ENCODE assay signal across 9 cellular contexts in genomic region chr13:79749985-79750551, GRCh38.
DNase-seq lines count a peak whose midpoint lies in the region; ATAC-seq and TF ChIP-seq lines count a peak whose summit lies in the region.
"Had no signal": no experiment of that assay in that cellular context is flagged by ENCODE, and none has a peak within 500 bp of the region (broad histone marks: within the 10 kb centered on the region; RNA-seq: fewer than 3 reads in every experiment).

No MANE protein-coding gene starts in this region.

- H3K27ac Mint-ChIP-seq in type B pancreatic cell, result peak overlapping the region; percentile 9

- H3K27ac ChIP-seq in HUES64 (ENCODE audit: low read depth, low read length) (peak overlapping the region; percentile 42; the same call in 1 of the 2 replicates), left lung (peak overlapping the region in 1 of 2 donors; percentile 56)
- H3K27ac ChIP-seq: epithelial cell of prostate had no signal

- no peaks in the 10 kb centered on the region for H3K9me3 ChIP-seq in HUES64 (ENCODE audit: insufficient read depth, low read depth, low read length)
- no peaks in the 10 kb centered on the region for H3K9me3 ChIP-seq in left lung

- H3K4me1 ChIP-seq in HUES64 (ENCODE audit: insufficient read depth, low read length), result peaks cover 8% of the 10 kb centered on the region; the same call in 1 of the 2 replicates
- H3K4me1 ChIP-seq in left lung, result peaks cover 0 to 12% of the 10 kb centered on the region in 2 donors

- no peak overlapping the region; the same call in 1 of the 2 replicates for H3K9ac ChIP-seq in HUES64 (ENCODE audit: low read depth, low read length)

- H3K4me3 ChIP-seq in HUES64 (ENCODE audit: low read length) (no peak overlapping the region), left lung (no peak overlapping the region)

- no peak overlapping the region for H3K4me3 Mint-ChIP-seq in type B pancreatic cell

- H3K4me1 Mint-ChIP-seq in type B pancreatic cell (ENCODE audit: unreplicated experiment), result peaks cover 23% of the 10 kb centered on the region

- WGBS in HUES64, result 72% methylated on average over 3 of the region's 3 CpGs

- ATAC-seq in left lung (peak; percentile 94), HG02884 (IDR thresholded peaks at IDR 0.05; ENCODE audit: unreplicated experiment) (no peak), HG02885 (IDR thresholded peaks at IDR 0.05; ENCODE audit: poor library complexity, unreplicated experiment) (no peak)

- TF ChIP-seq CTCF in left lung (IDR thresholded peaks at IDR 0.05) (no peak), type B pancreatic cell (conservative IDR thresholded peaks at IDR 0.05) (no peak)

- DNase-seq in dedifferentiated amniotic fluid mesenchymal stem cell (ENCODE audit: extremely low spot score) (peak; percentile 71), left lung (peak in 1 of 2 donors; percentile 61), type B pancreatic cell (ENCODE audit: extremely low spot score, unreplicated experiment) (no peak), T-helper 2 cell (no peak)
- DNase-seq: activated CD4-positive, CD25-positive, alpha-beta regulatory T cell treated with anti-CD3 and anti-CD28 coated beads, Interleukin-2, amount 50 U/mL, for 72 hours had no signal

- intact Hi-C loops in left lung (cut with DNase I), result no loop called here

- H3K27me3 ChIP-seq in HUES64 (ENCODE audit: insufficient read depth, low read length) (no peaks in the 10 kb centered on the region), left lung (no peaks in the 10 kb centered on the region)

- peaks cover 5% of the 10 kb centered on the region for H3K36me3 Mint-ChIP-seq in type B pancreatic cell

- no peaks in the 10 kb centered on the region for H3K27me3 Mint-ChIP-seq in type B pancreatic cell

- H3K36me3 ChIP-seq in HUES64 (ENCODE audit: insufficient read depth, low read length), result no peaks in the 10 kb centered on the region
- no peaks in the 10 kb centered on the region for H3K36me3 ChIP-seq in left lung

- H3K9me3 Mint-ChIP-seq in type B pancreatic cell, result peaks cover 11% of the 10 kb centered on the region
